ENCODE assay signal across 8 cellular contexts in the genomic region with DNA sequence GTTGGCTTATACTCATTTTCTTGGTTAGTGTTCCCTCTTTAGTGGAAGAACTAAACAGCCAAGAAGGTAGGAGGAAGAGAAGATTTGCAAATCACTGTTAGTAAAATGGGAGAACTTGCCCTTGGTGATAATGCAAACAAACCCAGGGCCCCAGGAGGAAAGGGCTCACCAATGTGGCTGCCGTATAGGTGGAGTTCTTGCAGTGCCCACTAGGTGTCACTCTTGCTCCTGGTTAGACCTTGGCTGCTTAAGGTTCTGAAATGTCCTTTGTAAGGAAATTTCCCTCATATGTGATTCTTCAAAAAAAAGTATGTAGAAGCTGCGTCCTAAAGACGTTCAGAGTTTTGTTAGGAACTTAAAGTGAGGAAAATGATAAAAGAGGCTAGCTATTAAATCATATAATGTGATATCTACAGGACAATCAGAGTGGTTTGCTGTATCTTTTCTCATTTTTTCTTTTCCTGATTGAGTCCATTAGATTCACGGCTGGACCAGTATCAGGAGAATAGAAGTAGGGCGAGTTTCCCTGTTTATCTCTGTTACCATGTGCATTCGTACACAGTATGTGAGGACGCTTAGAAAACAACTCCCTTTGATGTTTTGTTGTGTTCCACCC. TPM values are rescaled to one million over a fixed set of nuclear protein-coding genes. Genes with fewer than 3 reads are reported as not detected.
DNase-seq lines count a peak whose midpoint lies in the region; ATAC-seq and TF ChIP-seq lines count a peak whose summit lies in the region.

No MANE protein-coding gene starts in this region.

- WGBS in heart left ventricle, 4 donors, result 21 to 36% (median 31%) methylated on average over 7 of the region's 7 CpGs

- no peak overlapping the region for H3K27ac Mint-ChIP-seq in activated naive CD4-positive, alpha-beta T cell treated with anti-CD3 and anti-CD28 coated beads, Interleukin-2, amount 50 U/mL, for 72 hours

- peaks cover 0 to 39% (median 27%) of the 10 kb centered on the region in 12 donors for H3K4me1 ChIP-seq in heart left ventricle

- H3K9me3 Mint-ChIP-seq in activated naive CD4-positive, alpha-beta T cell treated with anti-CD3 and anti-CD28 coated beads, Interleukin-2, amount 50 U/mL, for 72 hours, result peaks cover 9% of the 10 kb centered on the region in 2 donors

- ATAC-seq in GM21825 (IDR thresholded peaks at IDR 0.05; ENCODE audit: unreplicated experiment) (peak; percentile 84), heart left ventricle (peak in 3 of 4 donors; percentile 61 to 70 (median 63))
- peak; percentile 70 to 71 for ATAC-seq in activated naive CD4-positive, alpha-beta T cell treated with anti-CD3 and anti-CD28 coated beads, Interleukin-2, amount 50 U/mL, for 72 hours

- H3K36me3 ChIP-seq in SK-N-MC (ENCODE audit: insufficient read depth, low read length) (peaks cover 66% of the 10 kb centered on the region), heart left ventricle (peaks cover 0 to 83% (median 47%) of the 10 kb centered on the region in 9 donors)

- peaks cover 39 to 50% of the 10 kb centered on the region in 2 donors for H3K36me3 Mint-ChIP-seq in activated naive CD4-positive, alpha-beta T cell treated with anti-CD3 and anti-CD28 coated beads, Interleukin-2, amount 50 U/mL, for 72 hours

- intact Hi-C loops in heart left ventricle (cut with DNase I), result loop anchor here in 9 of 10 donors (5.0 to 10.0 kb wide), 9 partner anchors 48 to 177 kb away; partner anchors contain the start of gene RPIA (in 2 of the 9)
- intact Hi-C loops in posterior vena cava (cut with DNase I), result no loop called here

- H3K4me3 ChIP-seq in LNCaP clone FGC (ENCODE audit: low read depth, low read length) (no peak overlapping the region), SK-N-MC (no peak overlapping the region), heart left ventricle (no peak overlapping the region)

- TF ChIP-seq CTCF in LNCaP clone FGC (IDR thresholded peaks at IDR 0.05; ENCODE audit: control insufficient read depth, extremely low read depth, insufficient read depth) (peak; percentile 85), heart left ventricle (IDR thresholded peaks at IDR 0.05) (peak; percentile 88 to 96 (median 94))

- TF ChIP-seq POLR2A in heart left ventricle (IDR thresholded peaks at IDR 0.05), result no peak

- DNase-seq in GDM1 (lab: John Stamatoyannopoulos, UW), result peak; percentile 56
- peak; percentile 19 for DNase-seq in LNCaP clone FGC (ENCODE audit: low read depth)
- DNase-seq in SK-N-MC (ENCODE audit: low read depth, low spot score), result peak; percentile 12
- peak in 1 of 2 donors; percentile 76 for DNase-seq in activated naive CD4-positive, alpha-beta T cell treated with anti-CD3 and anti-CD28 coated beads, Interleukin-2, amount 50 U/mL, for 72 hours (ENCODE audit: low spot score in 2 of 2)
- peak in 4 of 5 donors; percentile 57 to 68 (median 61) for DNase-seq in heart left ventricle
- DNase-seq in retina, result peak; percentile 72
- no peak for DNase-seq in posterior vena cava (ENCODE audit: low spot score)

- H3K27ac ChIP-seq in SK-N-MC (no peak overlapping the region), heart left ventricle (peak overlapping the region in 7 of 12 donors; percentile 2 to 54 (median 45))

- H3K9me3 ChIP-seq in SK-N-MC (ENCODE audit: low read depth, low read length), result no peaks in the 10 kb centered on the region
- peaks cover 0 to 12% (median 2%) of the 10 kb centered on the region in 12 donors for H3K9me3 ChIP-seq in heart left ventricle

- H3K9ac ChIP-seq in SK-N-MC (ENCODE audit: insufficient read length), result no peak overlapping the region

- H3K27me3 ChIP-seq in heart left ventricle, result no peaks in the 10 kb centered on the region

RNA-seq across cellular contexts. Expression of gene RPIA, which starts 48.6 kb away (rescaled TPM):
- 10 to 100 TPM; 48.0 to 51.0 TPM for total RNA-seq in activated naive CD4-positive, alpha-beta T cell treated with anti-CD3 and anti-CD28 coated beads, Interleukin-2, amount 50 U/mL, for 72 hours
- total RNA-seq in heart left ventricle (10 to 100 TPM in 7 of 9 donors, 1 to 10 TPM in 2; 4.1 to 15.3 (median 12.6) TPM), posterior vena cava (10 to 100 TPM in 1 of 2 donors, 1 to 10 TPM in 1; 9.2 to 10.9 TPM)
- polyA plus RNA-seq in heart left ventricle, result 10 to 100 TPM; 12.8 to 15.4 TPM

Comparison
In these comparisons a context has a peak if more than half of its experiments do, and no peak if none do; other contexts are left out.
1. intact Hi-C loops: an anchor here in heart left ventricle (5.0 to 10.0 kb wide); none called in posterior vena cava.